Comparison of ENCODE assay signal across 18 cellular contexts in genomic region chr9:5085993-5086392, GRCh38.
A peak's percentile ranks its signal among the peaks of the same experiment; 100 is the strongest.
DNase-seq lines count a peak whose midpoint lies in the region; ATAC-seq, FAIRE-seq and TF ChIP-seq lines count a peak whose summit lies in the region.
"Had no signal": no experiment of that assay in that cellular context is flagged by ENCODE, and none has a peak within 500 bp of the region (broad histone marks: within the 10 kb centered on the region; RNA-seq: fewer than 3 reads in every experiment).

No MANE protein-coding gene starts in this region.

- peaks cover 7% of the 10 kb centered on the region for H3K4me1 Mint-ChIP-seq in activated T-helper 2 cell treated with anti-CD3 and anti-CD28 coated beads, Interferon-gamma antibody, Interleukin-2, Interleukin-4, amounts not matched to agents 10 μg/mL and 5 μg/mL and 100 μg/mL, durations not matched to agents 14 hours and 24 hours and 36 hours (ENCODE audit: low read depth)
- H3K4me1 Mint-ChIP-seq in stimulated activated naive B cell treated with anti-CD40 and anti-IgM and Interleukin-4, amounts not matched to agents 10 μg/mL and 1 μg/mL and 100 μg/mL, for 72 hours, result no peaks in the 10 kb centered on the region
- H3K4me1 Mint-ChIP-seq: IgD-negative memory B cell had no signal

- H3K27me3 Mint-ChIP-seq in activated T-helper 2 cell treated with anti-CD3 and anti-CD28 coated beads, Interferon-gamma antibody, Interleukin-2, Interleukin-4, amounts not matched to agents 10 μg/mL and 5 μg/mL and 100 μg/mL, durations not matched to agents 14 hours and 24 hours and 36 hours (ENCODE audit: low read depth), result no peaks in the 10 kb centered on the region
- no peaks in the 10 kb centered on the region for H3K27me3 Mint-ChIP-seq in stimulated activated naive B cell treated with anti-CD40 and anti-IgM and Interleukin-4, amounts not matched to agents 10 μg/mL and 1 μg/mL and 100 μg/mL, for 72 hours
- H3K27me3 Mint-ChIP-seq: CD4-positive, alpha-beta T cell; IgD-negative memory B cell had no signal

- FAIRE-seq in D721Med (lab: Jason Lieb, UNC), result no peak

- intact Hi-C loops in activated T-helper 2 cell treated with anti-CD3 and anti-CD28 coated beads, Interferon-gamma antibody, Interleukin-2, Interleukin-4, amounts not matched to agents 10 μg/mL and 5 μg/mL and 100 μg/mL, durations not matched to agents 14 hours and 24 hours and 36 hours (cut with micrococcal nuclease), result loop anchor here (10.0 kb wide), 1 partner anchor 519 kb away; no protein-coding TSS in a partner anchor

- no peak for TF ChIP-seq CTCF in D721Med (IDR thresholded peaks at IDR 0.05; ENCODE audit: insufficient read depth, missing control alignments)

- peak; percentile 14 for DNase-seq in ELF-1 (ENCODE audit: low read depth, low spot score)
- no peak for DNase-seq in activated T-helper 2 cell treated with anti-CD3 and anti-CD28 coated beads, Interferon-gamma antibody, Interleukin-2, Interleukin-4, amounts not matched to agents 10 μg/mL and 5 μg/mL and 100 μg/mL, durations not matched to agents 14 hours and 24 hours and 36 hours (ENCODE audit: low spot score)
- DNase-seq in left kidney (ENCODE audit: low read depth, low spot score), result peak; percentile 40
- no peak for DNase-seq in stimulated activated naive B cell treated with anti-CD40 and anti-IgM and Interleukin-4, amounts not matched to agents 10 μg/mL and 1 μg/mL and 100 μg/mL, for 72 hours
- DNase-seq in activated gamma-delta T cell treated with Interleukin-2 at 50 U/mL for 16 hours, result no peak
- no peak for DNase-seq in NCI-H69 (lab: John Stamatoyannopoulos, UW)
- DNase-seq in D721Med (ENCODE audit: insufficient read length, low spot score), result no peak
- DNase-seq: ACHN; C1 segment of cervical spinal cord; Calu3; CD4-positive, alpha-beta T cell; DMS153; DMS79 treated with DMSO at 0.1 percent for 48 hours; EL; GDM1; HCEC 1CT; HFFc6 had no signal

- ATAC-seq in stimulated activated naive B cell treated with anti-CD40 and anti-IgM and Interleukin-4, amounts not matched to agents 10 μg/mL and 1 μg/mL and 100 μg/mL, for 72 hours (replicated peaks), result no peak

- peaks cover 76% of the 10 kb centered on the region for H3K36me3 Mint-ChIP-seq in activated T-helper 2 cell treated with anti-CD3 and anti-CD28 coated beads, Interferon-gamma antibody, Interleukin-2, Interleukin-4, amounts not matched to agents 10 μg/mL and 5 μg/mL and 100 μg/mL, durations not matched to agents 14 hours and 24 hours and 36 hours (ENCODE audit: low read depth)
- peaks cover 39 to 59% of the 10 kb centered on the region in 2 donors for H3K36me3 Mint-ChIP-seq in stimulated activated naive B cell treated with anti-CD40 and anti-IgM and Interleukin-4, amounts not matched to agents 10 μg/mL and 1 μg/mL and 100 μg/mL, for 72 hours

- peaks cover 16% of the 10 kb centered on the region for H3K9me3 Mint-ChIP-seq in activated T-helper 2 cell treated with anti-CD3 and anti-CD28 coated beads, Interferon-gamma antibody, Interleukin-2, Interleukin-4, amounts not matched to agents 10 μg/mL and 5 μg/mL and 100 μg/mL, durations not matched to agents 14 hours and 24 hours and 36 hours
- H3K9me3 Mint-ChIP-seq in stimulated activated naive B cell treated with anti-CD40 and anti-IgM and Interleukin-4, amounts not matched to agents 10 μg/mL and 1 μg/mL and 100 μg/mL, for 72 hours, result peaks cover 2 to 4% of the 10 kb centered on the region in 2 donors
- H3K9me3 Mint-ChIP-seq: CD4-positive, alpha-beta T cell; HFFc6; IgD-negative memory B cell had no signal

- H3K4me3 Mint-ChIP-seq in activated T-helper 2 cell treated with anti-CD3 and anti-CD28 coated beads, Interferon-gamma antibody, Interleukin-2, Interleukin-4, amounts not matched to agents 10 μg/mL and 5 μg/mL and 100 μg/mL, durations not matched to agents 14 hours and 24 hours and 36 hours (ENCODE audit: low read depth), result no peak overlapping the region
- no peak overlapping the region for H3K4me3 Mint-ChIP-seq in stimulated activated naive B cell treated with anti-CD40 and anti-IgM and Interleukin-4, amounts not matched to agents 10 μg/mL and 1 μg/mL and 100 μg/mL, for 72 hours
- H3K4me3 Mint-ChIP-seq: CD4-positive, alpha-beta T cell; HFFc6; IgD-negative memory B cell had no signal

- peak overlapping the region; percentile 5 for H3K27ac Mint-ChIP-seq in activated T-helper 2 cell treated with anti-CD3 and anti-CD28 coated beads, Interferon-gamma antibody, Interleukin-2, Interleukin-4, amounts not matched to agents 10 μg/mL and 5 μg/mL and 100 μg/mL, durations not matched to agents 14 hours and 24 hours and 36 hours
- H3K27ac Mint-ChIP-seq in stimulated activated naive B cell treated with anti-CD40 and anti-IgM and Interleukin-4, amounts not matched to agents 10 μg/mL and 1 μg/mL and 100 μg/mL, for 72 hours, result peak overlapping the region; percentile 37
- H3K27ac Mint-ChIP-seq: CD4-positive, alpha-beta T cell; HFFc6; IgD-negative memory B cell had no signal

Comparison
In these comparisons a context has a peak if more than half of its experiments do, and no peak if none do; other contexts are left out.
1. DNase-seq: peak in ELF-1 (single experiment) and left kidney (single experiment); none in activated T-helper 2 cell treated with anti-CD3 and anti-CD28 coated beads, Interferon-gamma antibody, Interleukin-2, Interleukin-4, amounts not matched to agents 10 μg/mL and 5 μg/mL and 100 μg/mL, durations not matched to agents 14 hours and 24 hours and 36 hours (single experiment), stimulated activated naive B cell treated with anti-CD40 and anti-IgM and Interleukin-4, amounts not matched to agents 10 μg/mL and 1 μg/mL and 100 μg/mL, for 72 hours (single experiment), activated gamma-delta T cell treated with Interleukin-2 at 50 U/mL for 16 hours (single experiment), NCI-H69 (single experiment) and D721Med (single experiment).